14 cellular contexts compared by ENCODE assay signal in genomic region chr1:219081943-219082925, GRCh38.
DNase-seq lines count a peak whose midpoint lies in the region; ATAC-seq, FAIRE-seq and TF ChIP-seq lines count a peak whose summit lies in the region.
"Had no signal": no experiment of that assay in that cellular context is flagged by ENCODE, and none has a peak within 500 bp of the region (broad histone marks: within the 10 kb centered on the region; RNA-seq: fewer than 3 reads in every experiment).

No MANE protein-coding gene starts in this region.

- TF ChIP-seq CTCF in K562 (IDR thresholded peaks at IDR 0.05 in 2 of 3, conservative IDR thresholded peaks at IDR 0.05 in 1 of 3; ENCODE audit: insufficient read depth in 2 of 3, low read depth in 1 of 3, low read length in 3 of 3) (no peak), testis (IDR thresholded peaks at IDR 0.05) (no peak)

- H3K27ac ChIP-seq in K562 (ENCODE audit: extremely low read depth, low read depth, low read length), result no peak overlapping the region
- no peak overlapping the region for H3K27ac ChIP-seq in testis
- H3K27ac ChIP-seq: gastrocnemius medialis had no signal

- POLR2A ChIA-PET in K562 (lab: Yijun Ruan, JAX), result interaction anchor here (0.6 kb wide), 1 partner anchor 92 kb away, joined by 3 read pairs; no protein-coding TSS in a partner anchor

- H3K36me3 ChIP-seq in K562 (ENCODE audit: control insufficient read depth, insufficient read depth, low read length) (no peaks in the 10 kb centered on the region), testis (ENCODE audit: low read depth, missing control alignments) (no peaks in the 10 kb centered on the region)
- H3K36me3 ChIP-seq: gastrocnemius medialis had no signal

- peak overlapping the region; percentile 5; the same call in 1 of the 2 replicates for H2AFZ ChIP-seq in K562 (ENCODE audit: low read depth, low read length)

- H3K9ac ChIP-seq in K562 (ENCODE audit: insufficient read depth in 1 of 2, low read depth in 2 of 2, low read length in 2 of 2), result no peak overlapping the region

- no peaks in the 10 kb centered on the region for H3K79me2 ChIP-seq in K562 (ENCODE audit: control insufficient read depth, insufficient read depth, low read length)

- H3K4me2 ChIP-seq in K562 (ENCODE audit: insufficient read depth, low read length), result no peak overlapping the region

- TF ChIP-seq EP300 in K562 (IDR thresholded peaks at IDR 0.05; ENCODE audit: low read length), result no peak

- in situ Hi-C loops in K562 (cut with MboI), result no loop called here

- DNase-seq in K562 (ENCODE audit: extremely low read depth in 1 of 4, low spot score in 3 of 4) (no peak), DMS79 (lab: John Stamatoyannopoulos, UW) (no peak), urothelium cell line (ENCODE audit: low spot score) (no peak), testis (no peak)
- no peak for DNase-seq in stimulated activated CD8-positive, alpha-beta memory T cell treated with anti-CD3 and anti-CD28 coated beads, Interleukin-4, amount 100 ng/mL, for 48 hours
- DNase-seq: activated T-cell treated with anti-CD3 and anti-CD28 coated beads, Interleukin-2, amount 50 U/mL, for 1 hour; amniotic stem cell; gastrocnemius medialis; nucleus accumbens; SIG-M5; stimulated activated CD4-positive, alpha-beta T cell treated with anti-CD3 and anti-CD28 coated beads, Interleukin-12 subunit alpha, Interleukin-12 subunit beta, amount 100 ng/mL, for 4 hours had no signal

- TF ChIP-seq RAD21 in K562 (CRISPR knock-in tag; conservative IDR thresholded peaks at IDR 0.05 in 1 of 2, IDR thresholded peaks at IDR 0.05 in 1 of 2), result no peak

- H3K4me3 ChIP-seq in K562, result no peak overlapping the region
- H3K4me3 ChIP-seq in testis, result no peak overlapping the region
- H3K4me3 ChIP-seq: gastrocnemius medialis had no signal

- CTCF ChIA-PET in K562 (lab: Yijun Ruan, JAX; ENCODE audit: low intra/inter-chr PET ratio), result no interaction called here

- TF ChIP-seq POLR2A in K562 (conservative IDR thresholded peaks at IDR 0.05), result no peak
- no peak for TF ChIP-seq POLR2A in testis (IDR thresholded peaks at IDR 0.05)

- FAIRE-seq in K562 (lab: Jason Lieb, UNC) (no peak), urothelium cell line (lab: Jason Lieb, UNC) (no peak)

- no peaks in the 10 kb centered on the region for H4K20me1 ChIP-seq in K562 (replicated peaks; ENCODE audit: control insufficient read depth, insufficient read depth, low read length)

- intact Hi-C loops in K562 (cut with micrococcal nuclease), result no loop called here
- intact Hi-C loops in testis (cut with DNase I; ENCODE audit: low total_unique reads), result no loop called here

- H3K27me3 ChIP-seq in K562 (ENCODE audit: control insufficient read depth in 2 of 2, insufficient read depth in 2 of 2, low read length in 2 of 2) (no peaks in the 10 kb centered on the region), testis (no peaks in the 10 kb centered on the region)
- H3K27me3 ChIP-seq: gastrocnemius medialis had no signal

- ATAC-seq in GM18502 (IDR thresholded peaks at IDR 0.05; ENCODE audit: poor library complexity, unreplicated experiment) (peak; percentile 76), GM21447 (IDR thresholded peaks at IDR 0.05; ENCODE audit: unreplicated experiment) (peak; percentile 85), HG03135 (IDR thresholded peaks at IDR 0.05; ENCODE audit: unreplicated experiment) (peak; percentile 71), K562 (peak; percentile 63)
- ATAC-seq: gastrocnemius medialis had no signal

- H3K9me3 ChIP-seq in K562 (replicated peaks; ENCODE audit: control insufficient read depth, insufficient read depth, low read depth, low read length) (no peaks in the 10 kb centered on the region), testis (no peaks in the 10 kb centered on the region)
- H3K9me3 ChIP-seq: gastrocnemius medialis had no signal

- no peaks in the 10 kb centered on the region for H3K9me1 ChIP-seq in K562 (ENCODE audit: control insufficient read depth, insufficient read depth, low read length)

- WGBS in K562 (ENCODE audit: insufficient coverage, low coverage, missing lambda C conversion rate), result 34% methylated on average over 7 of the region's 7 CpGs
- WGBS in testis, 2 donors, result 89 to 91% methylated on average over 6 to 7 of the region's 7 CpGs

- H3K4me1 ChIP-seq in K562 (replicated peaks in 1 of 2; ENCODE audit: control insufficient read depth in 2 of 2, insufficient read depth in 2 of 2, low read length in 2 of 2) (peaks cover 0 to 17% of the 10 kb centered on the region in 2 experiments; a peak in 3 of 5 replicates), testis (no peaks in the 10 kb centered on the region)
- H3K4me1 ChIP-seq: gastrocnemius medialis had no signal

- BruUV-seq in K562 (replicated peaks; lab: Mats Ljungman, UMichigan), result no TSS peak

TF ChIP-seq in K562, 482 proteins besides CTCF, POLR2A, EP300 and RAD21:
- TF ChIP-seq ZNF282 (CRISPR knock-in tag; IDR thresholded peaks at IDR 0.05), result no peak
- no peak for TF ChIP-seq KLF1 (tag; IDR thresholded peaks at IDR 0.05)
- TF ChIP-seq POLR2AphosphoS5 (IDR thresholded peaks at IDR 0.05; ENCODE audit: control insufficient read depth, insufficient read depth, low read depth, low read length), result no peak
- no peak for TF ChIP-seq FOXJ2 (tag; IDR thresholded peaks at IDR 0.05)
- no peak for TF ChIP-seq NKRF (IDR thresholded peaks at IDR 0.05; ENCODE audit: borderline replicate concordance)
- TF ChIP-seq KAT8 (IDR thresholded peaks at IDR 0.05; ENCODE audit: low read depth), result no peak
- TF ChIP-seq IRF9 (tag; IDR thresholded peaks at IDR 0.05), result no peak
- TF ChIP-seq NR2C1 (IDR thresholded peaks at IDR 0.05), result no peak
- TF ChIP-seq NR2C1 (tag; IDR thresholded peaks at IDR 0.05), result no peak
- TF ChIP-seq ZFP30 (CRISPR knock-in tag; IDR thresholded peaks at IDR 0.05; ENCODE audit: borderline replicate concordance), result no peak
